In genomic region chr14:24297190-24297964, GRCh38 we compare ENCODE assay signal across 8 cellular contexts. TPM values are rescaled to one million over a fixed set of nuclear protein-coding genes. Genes with fewer than 3 reads are reported as not detected.
DNase-seq lines count a peak whose midpoint lies in the region; ATAC-seq and TF ChIP-seq lines count a peak whose summit lies in the region.

No MANE protein-coding gene starts in this region.

- H3K4me1 Mint-ChIP-seq in CD4-positive, CD25-positive, alpha-beta regulatory T cell: peaks cover 22 to 55% (median 39%) of the 10 kb centered on the region in 4 donors
- H3K4me1 Mint-ChIP-seq in stimulated activated naive B cell treated with anti-CD40 and anti-IgM and Interleukin-4, amounts not matched to agents 10 μg/mL and 1 μg/mL and 100 μg/mL, for 72 hours: peaks cover 31 to 43% of the 10 kb centered on the region in 2 donors

- TF ChIP-seq CTCF in fibroblast of lung (conservative IDR thresholded peaks at IDR 0.05 in 1 of 2, IDR thresholded peaks at IDR 0.05 in 1 of 2; ENCODE audit: low read depth in 1 of 2, low read length in 2 of 2): peak; percentile 27 to 52

- no peaks in the 10 kb centered on the region for H3K9me3 ChIP-seq in CD4-positive, CD25-positive, alpha-beta regulatory T cell (ENCODE audit: control insufficient read depth in 2 of 2, low read length in 2 of 2)
- no peaks in the 10 kb centered on the region for H3K9me3 ChIP-seq in SK-N-MC (ENCODE audit: low read depth, low read length)
- no peaks in the 10 kb centered on the region for H3K9me3 ChIP-seq in fibroblast of lung (ENCODE audit: control insufficient read depth, insufficient read depth, low read depth, low read length)

- peaks cover 11% of the 10 kb centered on the region for H3K79me2 ChIP-seq in fibroblast of lung (ENCODE audit: control insufficient read depth, insufficient read depth, low read length)

- no peaks in the 10 kb centered on the region for H3K9me3 Mint-ChIP-seq in CD4-positive, CD25-positive, alpha-beta regulatory T cell
- H3K9me3 Mint-ChIP-seq in stimulated activated naive B cell treated with anti-CD40 and anti-IgM and Interleukin-4, amounts not matched to agents 10 μg/mL and 1 μg/mL and 100 μg/mL, for 72 hours: no peaks in the 10 kb centered on the region

- H3K4me2 ChIP-seq in fibroblast of lung (ENCODE audit: extremely low read depth, insufficient read depth, low read length): no peak overlapping the region

- peaks cover 32% of the 10 kb centered on the region for H3K36me3 ChIP-seq in CD4-positive, CD25-positive, alpha-beta regulatory T cell (ENCODE audit: control insufficient read depth, insufficient read depth, low read length)
- H3K36me3 ChIP-seq in SK-N-MC (ENCODE audit: insufficient read depth, low read length) (peaks cover 11% of the 10 kb centered on the region; the same call in 1 of the 2 replicates), fibroblast of lung (ENCODE audit: control insufficient read depth, insufficient read depth, low read length) (peaks cover 16% of the 10 kb centered on the region)

- H2AFZ ChIP-seq in fibroblast of lung (ENCODE audit: low read length): no peak overlapping the region

- H3K27me3 ChIP-seq in CD4-positive, CD25-positive, alpha-beta regulatory T cell (ENCODE audit: control insufficient read depth, insufficient read depth, low read length): no peaks in the 10 kb centered on the region
- H3K27me3 ChIP-seq in fibroblast of lung (ENCODE audit: control insufficient read depth, insufficient read depth, low read length): no peaks in the 10 kb centered on the region

- no peaks in the 10 kb centered on the region for H3K27me3 Mint-ChIP-seq in CD4-positive, CD25-positive, alpha-beta regulatory T cell
- H3K27me3 Mint-ChIP-seq in stimulated activated naive B cell treated with anti-CD40 and anti-IgM and Interleukin-4, amounts not matched to agents 10 μg/mL and 1 μg/mL and 100 μg/mL, for 72 hours: no peaks in the 10 kb centered on the region

- ATAC-seq in CD4-positive, CD25-positive, alpha-beta regulatory T cell (ENCODE audit: low read depth in 2 of 2): no peak
- peak; percentile 15 for ATAC-seq in GM18861 (IDR thresholded peaks at IDR 0.05; ENCODE audit: unreplicated experiment)
- ATAC-seq in HG03354 (IDR thresholded peaks at IDR 0.05; ENCODE audit: poor library complexity, severe bottlenecking, unreplicated experiment): peak; percentile 27
- peak; percentile 12 to 22 for ATAC-seq in stimulated activated naive B cell treated with anti-CD40 and anti-IgM and Interleukin-4, amounts not matched to agents 10 μg/mL and 1 μg/mL and 100 μg/mL, for 72 hours (replicated peaks)

- H4K20me1 ChIP-seq in fibroblast of lung (ENCODE audit: control insufficient read depth, extremely low read depth, insufficient read depth, low read length): no peaks in the 10 kb centered on the region

- H3K9ac ChIP-seq in SK-N-MC (ENCODE audit: insufficient read length) (no peak overlapping the region), fibroblast of lung (ENCODE audit: insufficient read depth, low read length) (no peak overlapping the region)

- peak overlapping the region; percentile 6 to 86 (median 50) for H3K4me3 Mint-ChIP-seq in CD4-positive, CD25-positive, alpha-beta regulatory T cell
- no peak overlapping the region for H3K4me3 Mint-ChIP-seq in stimulated activated naive B cell treated with anti-CD40 and anti-IgM and Interleukin-4, amounts not matched to agents 10 μg/mL and 1 μg/mL and 100 μg/mL, for 72 hours

- peak overlapping the region; percentile 78 to 93 (median 92) for H3K27ac Mint-ChIP-seq in CD4-positive, CD25-positive, alpha-beta regulatory T cell
- H3K27ac Mint-ChIP-seq in stimulated activated naive B cell treated with anti-CD40 and anti-IgM and Interleukin-4, amounts not matched to agents 10 μg/mL and 1 μg/mL and 100 μg/mL, for 72 hours: peak overlapping the region; percentile 56

- H3K4me1 ChIP-seq in CD4-positive, CD25-positive, alpha-beta regulatory T cell (ENCODE audit: control insufficient read depth, insufficient read depth, low read length, poor library complexity, severe bottlenecking): peaks cover 31% of the 10 kb centered on the region
- H3K4me1 ChIP-seq in fibroblast of lung (ENCODE audit: control insufficient read depth, extremely low read depth, insufficient read depth, low read length): peaks cover 10% of the 10 kb centered on the region

- peak in 1 of 3 donors; percentile 18 for DNase-seq in CD4-positive, CD25-positive, alpha-beta regulatory T cell
- DNase-seq in SK-N-MC (ENCODE audit: low read depth, low spot score): peak; percentile 10
- peak in 1 of 2 donors; percentile 20 for DNase-seq in fibroblast of lung (ENCODE audit: low read depth in 2 of 2)
- no peak for DNase-seq in stimulated activated naive B cell treated with anti-CD40 and anti-IgM and Interleukin-4, amounts not matched to agents 10 μg/mL and 1 μg/mL and 100 μg/mL, for 72 hours
- DNase-seq in NK-92 (lab: John Stamatoyannopoulos, UW; ENCODE audit: unreplicated experiment): no peak
- DNase-seq in substantia nigra (lab: John Stamatoyannopoulos, UW): no peak

- H3K36me3 Mint-ChIP-seq in CD4-positive, CD25-positive, alpha-beta regulatory T cell: peaks cover 28% of the 10 kb centered on the region
- peaks cover 24 to 45% of the 10 kb centered on the region in 2 donors for H3K36me3 Mint-ChIP-seq in stimulated activated naive B cell treated with anti-CD40 and anti-IgM and Interleukin-4, amounts not matched to agents 10 μg/mL and 1 μg/mL and 100 μg/mL, for 72 hours

- H3K4me3 ChIP-seq in CD4-positive, CD25-positive, alpha-beta regulatory T cell (ENCODE audit: low read depth, low read length): peak overlapping the region; percentile 0
- H3K4me3 ChIP-seq in SK-N-MC (no peak overlapping the region), fibroblast of lung (replicated peaks in 1 of 4; ENCODE audit: control extremely low read depth in 1 of 4, insufficient read depth in 1 of 4, low read depth in 3 of 4, low read length in 4 of 4) (no peak overlapping the region)

- H3K27ac ChIP-seq in CD4-positive, CD25-positive, alpha-beta regulatory T cell (ENCODE audit: insufficient read depth, low read length, poor library complexity, severe bottlenecking): peak overlapping the region; percentile 84
- H3K27ac ChIP-seq in SK-N-MC (no peak overlapping the region), fibroblast of lung (ENCODE audit: insufficient read depth, low read length) (no peak overlapping the region), substantia nigra (ENCODE audit: low read depth, low read length, poor library complexity, severe bottlenecking) (no peak overlapping the region)

RNA-seq across cellular contexts. Expression of gene DHRS1, which starts 2.2 kb away (rescaled TPM):
- total RNA-seq in CD4-positive, CD25-positive, alpha-beta regulatory T cell: 41.2 TPM
- 10 to 100 TPM; 21.7 to 48.5 (median 31.9) TPM for polyA plus RNA-seq in CD4-positive, CD25-positive, alpha-beta regulatory T cell
- 6.9 and 10.7 TPM in 2 replicates for total RNA-seq in fibroblast of lung
- 21.0 and 24.5 TPM in 2 replicates for polyA plus RNA-seq in fibroblast of lung
- polyA plus RNA-seq in fibroblast of lung (2012): 18.4 and 25.8 TPM in 2 replicates
- 51.8 and 65.5 TPM in 2 replicates for polyA minus RNA-seq in fibroblast of lung (ENCODE audit: low replicate concordance)

RNA-seq across cellular contexts. Expression of gene NOP9, which starts 2.3 kb away (rescaled TPM):
- total RNA-seq in CD4-positive, CD25-positive, alpha-beta regulatory T cell: 30.0 TPM
- polyA plus RNA-seq in CD4-positive, CD25-positive, alpha-beta regulatory T cell: 1 to 10 TPM; 1.3 to 2.5 (median 1.8) TPM
- total RNA-seq in fibroblast of lung: 16.2 and 16.7 TPM in 2 replicates
- polyA plus RNA-seq in fibroblast of lung: 8.0 and 13.5 TPM in 2 replicates
- polyA plus RNA-seq in fibroblast of lung (2012): 12.3 and 17.9 TPM in 2 replicates
- 38.0 and 69.5 TPM in 2 replicates for polyA minus RNA-seq in fibroblast of lung (ENCODE audit: low replicate concordance)

RNA-seq across cellular contexts. Expression of gene CIDEB, which starts 10.4 kb away (rescaled TPM):
- total RNA-seq in CD4-positive, CD25-positive, alpha-beta regulatory T cell: 13.2 TPM
- 10 to 100 TPM in 2 of 4 donors, 1 to 10 TPM in 2; 8.9 to 13.6 (median 9.7) TPM for polyA plus RNA-seq in CD4-positive, CD25-positive, alpha-beta regulatory T cell
- total RNA-seq in fibroblast of lung: 0.33 and 0.51 TPM in 2 replicates
- polyA plus RNA-seq in fibroblast of lung: 0.35 and 0.42 TPM in 2 replicates
- polyA plus RNA-seq in fibroblast of lung (2012): 0.31 and 0.58 TPM in 2 replicates
- not detected in 2 replicates for polyA minus RNA-seq in fibroblast of lung (ENCODE audit: low replicate concordance)

RNA-seq across cellular contexts. Expression of gene LTB4R2, which starts 12.6 kb away (rescaled TPM):
- total RNA-seq in CD4-positive, CD25-positive, alpha-beta regulatory T cell: 18.1 TPM
- polyA plus RNA-seq in CD4-positive, CD25-positive, alpha-beta regulatory T cell: 1 to 10 TPM in 3 of 4 donors, under 1 TPM in 1; 1.00 to 2.2 (median 1.7) TPM
- total RNA-seq in fibroblast of lung: 1.3 and 1.8 TPM in 2 replicates
- polyA plus RNA-seq in fibroblast of lung: 0.23 and 0.28 TPM in 2 replicates
- 0.23 and 0.31 TPM in 2 replicates for polyA plus RNA-seq in fibroblast of lung (2012)
- polyA minus RNA-seq in fibroblast of lung (ENCODE audit: low replicate concordance): 0.82 and 2.8 TPM in 2 replicates

RNA-seq across cellular contexts. Expression of gene LTB4R, which starts 13.9 kb away (rescaled TPM):
- 17.5 TPM for total RNA-seq in CD4-positive, CD25-positive, alpha-beta regulatory T cell
- 1 to 10 TPM; 3.5 to 7.8 (median 6.3) TPM for polyA plus RNA-seq in CD4-positive, CD25-positive, alpha-beta regulatory T cell
- 0.66 and 1.0 TPM in 2 replicates for total RNA-seq in fibroblast of lung
- 0.49 and 0.62 TPM in 2 replicates for polyA plus RNA-seq in fibroblast of lung
- polyA plus RNA-seq in fibroblast of lung (2012): 0.40 and 1.1 TPM in 2 replicates
- 0.39 and 1.2 TPM in 2 replicates for polyA minus RNA-seq in fibroblast of lung (ENCODE audit: low replicate concordance)

Comparison
In these comparisons a context has a peak if more than half of its experiments do, and no peak if none do; other contexts are left out.
1. ATAC-seq: peak in GM18861 (single experiment), HG03354 (single experiment) and stimulated activated naive B cell treated with anti-CD40 and anti-IgM and Interleukin-4, amounts not matched to agents 10 μg/mL and 1 μg/mL and 100 μg/mL, for 72 hours (2 of 2); none in CD4-positive, CD25-positive, alpha-beta regulatory T cell (0 of 2).
2. H3K4me3 Mint-ChIP-seq: peak in CD4-positive, CD25-positive, alpha-beta regulatory T cell (4 of 4); none in stimulated activated naive B cell treated with anti-CD40 and anti-IgM and Interleukin-4, amounts not matched to agents 10 μg/mL and 1 μg/mL and 100 μg/mL, for 72 hours (0 of 2).